ENCODE assay signal across 1 cellular context in genomic region chr3:195664131-195664530, GRCh38. TPM values are rescaled to one million over a fixed set of nuclear protein-coding genes. Genes with fewer than 3 reads are reported as not detected.
"Had no signal": no experiment of that assay in that cellular context is flagged by ENCODE, and none has a peak within 500 bp of the region (broad histone marks: within the 10 kb centered on the region; RNA-seq: fewer than 3 reads in every experiment).

No MANE protein-coding gene starts in this region.

RNA-seq across cellular contexts. Expression of gene MUC20, which starts 56.6 kb away (rescaled TPM):
- total RNA-seq: LHCN-M2 had no signal
